In the genomic region with DNA sequence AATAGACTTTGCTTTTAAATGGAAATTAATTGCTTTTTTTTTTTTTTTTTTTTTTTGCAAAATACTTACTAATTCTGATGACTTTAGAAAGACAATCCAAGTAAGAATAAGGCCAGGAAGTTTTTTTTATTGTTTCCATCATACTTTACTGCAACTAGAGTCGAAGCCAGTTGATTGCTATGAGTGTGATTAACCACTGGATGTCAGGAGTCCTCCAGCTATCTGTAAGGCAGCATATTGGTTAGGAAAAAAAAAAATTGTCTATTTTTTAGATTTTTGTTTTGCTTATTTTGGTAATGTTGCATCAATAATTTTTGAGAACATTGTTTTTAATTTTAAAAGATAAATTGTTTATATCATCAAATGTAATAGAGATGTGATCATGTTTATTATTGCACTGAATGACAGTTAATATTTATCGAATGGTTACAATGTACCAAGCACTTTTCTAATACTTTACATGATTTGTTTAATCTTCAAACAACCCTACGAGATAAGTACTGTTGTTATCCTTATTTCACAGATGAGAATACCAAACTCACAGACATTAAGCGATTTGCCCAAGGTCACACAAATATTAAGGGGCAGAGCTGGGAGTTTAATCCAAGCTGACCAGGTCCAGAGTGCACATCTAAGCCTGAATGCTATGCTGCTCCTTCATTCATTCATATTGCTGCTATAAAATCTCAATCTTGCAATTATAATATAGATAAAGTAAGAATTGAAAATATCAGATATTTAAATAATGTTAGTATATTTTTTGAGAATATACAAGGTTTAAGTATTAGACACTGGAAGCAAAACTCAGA, we compare ENCODE assay signal across 7 cellular contexts. TPM values are rescaled to one million over a fixed set of nuclear protein-coding genes. Genes with fewer than 3 reads are reported as not detected.
DNase-seq lines count a peak whose midpoint lies in the region; ATAC-seq and TF ChIP-seq lines count a peak whose summit lies in the region.

No MANE protein-coding gene starts in this region.

- no peaks in the 10 kb centered on the region for H3K4me1 ChIP-seq in adipocyte (ENCODE audit: control insufficient read depth, insufficient read depth, low read length)

- no peak overlapping the region for H3K9ac ChIP-seq in adipocyte (ENCODE audit: low read length)

- no peaks in the 10 kb centered on the region for H3K9me3 ChIP-seq in adipocyte (ENCODE audit: control insufficient read depth, low read length)

- DNase-seq in adipocyte (ENCODE audit: low read depth) = peak; percentile 75
- peak; percentile 31 for DNase-seq in kidney tubule cell (ENCODE audit: low spot score)
- no peak for DNase-seq in omental fat pad (ENCODE audit: low spot score)
- DNase-seq in NCI-H524 treated with DMSO at 0.1 percent for 48 hours (lab: John Stamatoyannopoulos, UW) = no peak

- TF ChIP-seq CTCF in GM12873 (IDR thresholded peaks at IDR 0.05; ENCODE audit: insufficient read depth, low read depth, low read length, missing control alignments) (peak; percentile 36), omental fat pad (IDR thresholded peaks at IDR 0.05) (no peak)

- no peak overlapping the region for H3K4me3 ChIP-seq in adipocyte (ENCODE audit: low read length)

- no peaks in the 10 kb centered on the region for H3K27me3 ChIP-seq in adipocyte (replicated peaks; ENCODE audit: control insufficient read depth, insufficient read depth, low read length)

- ATAC-seq in HG03571 (IDR thresholded peaks at IDR 0.05; ENCODE audit: unreplicated experiment) (peak; percentile 56), omental fat pad (ENCODE audit: low FRiP score) (no peak), GM19452 (IDR thresholded peaks at IDR 0.05; ENCODE audit: unreplicated experiment) (no peak)

- H3K36me3 ChIP-seq in adipocyte (ENCODE audit: control insufficient read depth, insufficient read depth, low read length, severe bottlenecking) = no peaks in the 10 kb centered on the region

RNA-seq across cellular contexts. Expression of a gene that starts 19.9 kb away (rescaled TPM):
- total RNA-seq in omental fat pad = not detected

RNA-seq across cellular contexts. Expression of a gene that starts 34.1 kb away (rescaled TPM):
- not detected for total RNA-seq in omental fat pad

Comparison
In these comparisons a context has a peak if more than half of its experiments do, and no peak if none do; other contexts are left out.
1. DNase-seq: peak in adipocyte (single experiment) and kidney tubule cell (single experiment); none in omental fat pad (single experiment) and NCI-H524 treated with DMSO at 0.1 percent for 48 hours (single experiment).